Comparison of ENCODE assay signal across 14 cellular contexts in genomic region chr19:35042056-35042730, GRCh38. TPM values are rescaled to one million over a fixed set of nuclear protein-coding genes. Genes with fewer than 3 reads are reported as not detected.
DNase-seq lines count a peak whose midpoint lies in the region; ATAC-seq and TF ChIP-seq lines count a peak whose summit lies in the region.
"Had no signal": no experiment of that assay in that cellular context is flagged by ENCODE, and none has a peak within 500 bp of the region (broad histone marks: within the 10 kb centered on the region; RNA-seq: fewer than 3 reads in every experiment).

No MANE protein-coding gene starts in this region.

- H3K27ac ChIP-seq in right cardiac atrium (ENCODE audit: low read length) = no peak overlapping the region
- peak overlapping the region in 3 of 4 donors; percentile 54 to 88 (median 70) for H3K27ac ChIP-seq in esophagus squamous epithelium
- H3K27ac ChIP-seq in naive thymus-derived CD4-positive, alpha-beta T cell (ENCODE audit: low read depth, low read length) = no peak overlapping the region
- H3K27ac ChIP-seq: neural progenitor cell had no signal

- no peaks in the 10 kb centered on the region for H3K36me3 Mint-ChIP-seq in naive thymus-derived CD4-positive, alpha-beta T cell
- H3K36me3 Mint-ChIP-seq: activated naive CD8-positive, alpha-beta T cell treated with anti-CD3 and anti-CD28 coated beads for 36 hours; neural progenitor cell had no signal

- ATAC-seq in right cardiac atrium = no peak
- no peak for ATAC-seq in Right ventricle myocardium superior (ENCODE audit: poor library complexity)
- no peak for ATAC-seq in naive thymus-derived CD4-positive, alpha-beta T cell

- 65% methylated on average over 14 of the region's 14 CpGs for WGBS in right cardiac atrium
- WGBS in esophagus squamous epithelium, 2 donors = 78 to 84% methylated on average over 8 to 9 of the region's 14 CpGs

- no peak for TF ChIP-seq POLR2A in esophagus squamous epithelium (IDR thresholded peaks at IDR 0.05)

- H3K27ac Mint-ChIP-seq in naive thymus-derived CD4-positive, alpha-beta T cell = peak overlapping the region in 3 of 9 donors; percentile 32 to 51 (median 36)
- H3K27ac Mint-ChIP-seq: activated naive CD8-positive, alpha-beta T cell treated with anti-CD3 and anti-CD28 coated beads for 36 hours had no signal

- peak overlapping the region in 7 of 10 donors; percentile 6 to 92 (median 25) for H3K4me3 Mint-ChIP-seq in naive thymus-derived CD4-positive, alpha-beta T cell
- H3K4me3 Mint-ChIP-seq: activated naive CD8-positive, alpha-beta T cell treated with anti-CD3 and anti-CD28 coated beads for 36 hours; neural progenitor cell had no signal

- intact Hi-C loops in right cardiac atrium (cut with DNase I) = no loop called here
- intact Hi-C loops in Right ventricle myocardium superior (cut with DNase I) = no loop called here
- intact Hi-C loops in esophagus squamous epithelium (cut with DNase I) = no loop called here
- intact Hi-C loops in naive thymus-derived CD4-positive, alpha-beta T cell (cut with micrococcal nuclease) = loop anchor here (5.0 to 10.0 kb wide), 2 partner anchors 40 to 53 kb away; partner anchors contain the start of gene GRAMD1A (in 1 of the 2)

- CTCF ChIA-PET in naive thymus-derived CD4-positive, alpha-beta T cell (lab: Charles Lee) = no interaction called here

- DNase-seq in right cardiac atrium (peak in 2 of 3 donors; percentile 59 to 76), Right ventricle myocardium superior (no peak), esophagus squamous epithelium (lab: John Stamatoyannopoulos, UW) (no peak), NOMO-1 (lab: John Stamatoyannopoulos, UW; ENCODE audit: unreplicated experiment in 2 of 2) (no peak), NK-92 (lab: John Stamatoyannopoulos, UW; ENCODE audit: unreplicated experiment) (no peak), COLO829 (ENCODE audit: low spot score) (no peak), NCI-H146 treated with DMSO at 0.1 percent for 48 hours (lab: John Stamatoyannopoulos, UW; ENCODE audit: unreplicated experiment) (no peak)
- DNase-seq in naive thymus-derived CD4-positive, alpha-beta T cell = no peak
- DNase-seq: activated naive CD8-positive, alpha-beta T cell treated with anti-CD3 and anti-CD28 coated beads for 36 hours; cerebellar nuclear complex; DMS79; MG63; NCI-H2107 had no signal

- peaks cover 0 to 3% (median 0%) of the 10 kb centered on the region in 11 donors for H3K9me3 Mint-ChIP-seq in naive thymus-derived CD4-positive, alpha-beta T cell
- H3K9me3 Mint-ChIP-seq: activated naive CD8-positive, alpha-beta T cell treated with anti-CD3 and anti-CD28 coated beads for 36 hours; neural progenitor cell had no signal

- no peaks in the 10 kb centered on the region for H3K9me3 ChIP-seq in right cardiac atrium (ENCODE audit: control insufficient read depth, low read length)
- H3K9me3 ChIP-seq in esophagus squamous epithelium = no peaks in the 10 kb centered on the region
- no peaks in the 10 kb centered on the region for H3K9me3 ChIP-seq in naive thymus-derived CD4-positive, alpha-beta T cell (ENCODE audit: control insufficient read depth in 2 of 3, low read length in 3 of 3)
- H3K9me3 ChIP-seq: MG63 had no signal

- POLR2A ChIA-PET in naive thymus-derived CD4-positive, alpha-beta T cell (lab: Charles Lee) = interaction anchor here (0.8 to 1.7 kb wide), 2 partner anchors 21 to 47 kb away, joined by 3 to 4 read pairs; no protein-coding TSS in a partner anchor

- peaks cover 30 to 57% (median 51%) of the 10 kb centered on the region in 7 donors for H3K4me1 Mint-ChIP-seq in naive thymus-derived CD4-positive, alpha-beta T cell

- H3K4me1 ChIP-seq in right cardiac atrium (ENCODE audit: control insufficient read depth, insufficient read depth, low read length) = peaks cover 14% of the 10 kb centered on the region
- H3K4me1 ChIP-seq in esophagus squamous epithelium = peaks cover 25 to 49% (median 28%) of the 10 kb centered on the region in 3 donors
- peaks cover 15 to 16% of the 10 kb centered on the region in 2 donors for H3K4me1 ChIP-seq in naive thymus-derived CD4-positive, alpha-beta T cell (ENCODE audit: control insufficient read depth in 2 of 2, insufficient read depth in 2 of 2, low read length in 2 of 2)

- no peaks in the 10 kb centered on the region for H3K27me3 ChIP-seq in right cardiac atrium (ENCODE audit: control insufficient read depth, insufficient read depth)
- H3K27me3 ChIP-seq in esophagus squamous epithelium = peaks cover 0 to 52% (median 0%) of the 10 kb centered on the region in 4 donors
- H3K27me3 ChIP-seq in naive thymus-derived CD4-positive, alpha-beta T cell (ENCODE audit: control insufficient read depth in 2 of 2, insufficient read depth in 2 of 2, low read length in 2 of 2) = no peaks in the 10 kb centered on the region
- H3K27me3 ChIP-seq: MG63, neural progenitor cell had no signal

- H3K4me3 ChIP-seq in right cardiac atrium (ENCODE audit: low read length) = no peak overlapping the region
- no peak overlapping the region for H3K4me3 ChIP-seq in esophagus squamous epithelium
- H3K4me3 ChIP-seq in naive thymus-derived CD4-positive, alpha-beta T cell (ENCODE audit: low read length) = no peak overlapping the region
- H3K4me3 ChIP-seq: MG63 had no signal

- H3K36me3 ChIP-seq in esophagus squamous epithelium = no peaks in the 10 kb centered on the region
- no peaks in the 10 kb centered on the region for H3K36me3 ChIP-seq in naive thymus-derived CD4-positive, alpha-beta T cell (ENCODE audit: control insufficient read depth in 2 of 3, insufficient read depth in 3 of 3, low read length in 3 of 3)
- H3K36me3 ChIP-seq: MG63, neural progenitor cell had no signal

- TF ChIP-seq CTCF in esophagus squamous epithelium (IDR thresholded peaks at IDR 0.05) = no peak

- H3K27me3 Mint-ChIP-seq in naive thymus-derived CD4-positive, alpha-beta T cell = peaks cover 0 to 33% (median 10%) of the 10 kb centered on the region in 5 donors

RNA-seq across cellular contexts. Expression of gene HPN, which starts 0.7 kb away (rescaled TPM):
- 1 to 10 TPM; 3.9 to 7.0 (median 5.0) TPM for total RNA-seq in right cardiac atrium
- polyA plus RNA-seq in right cardiac atrium = 1.5 TPM
- total RNA-seq in Right ventricle myocardium superior = 5.6 TPM
- under 1 TPM in 2 of 4 donors, not detected in 2; 0.19 to 0.47 TPM for total RNA-seq in esophagus squamous epithelium
- not detected for total RNA-seq in naive thymus-derived CD4-positive, alpha-beta T cell
- not detected for polyA plus RNA-seq in naive thymus-derived CD4-positive, alpha-beta T cell

RNA-seq across cellular contexts. Expression of gene SCN1B, which starts 11.9 kb away (rescaled TPM):
- total RNA-seq in right cardiac atrium (100 to 1,000 TPM in 1 of 4 donors, 10 to 100 TPM in 3; 74.3 to 134 (median 87.1) TPM), Right ventricle myocardium superior (48.2 TPM), esophagus squamous epithelium (1 to 10 TPM in 2 of 4 donors, under 1 TPM in 1, not detected in 1; 0.26 to 5.9 (median 1.2) TPM)
- polyA plus RNA-seq in right cardiac atrium = 89.1 TPM
- total RNA-seq in naive thymus-derived CD4-positive, alpha-beta T cell = 1 to 10 TPM in 4 of 5 experiments, under 1 TPM in 1; 0.48 to 1.9 (median 1.8) TPM
- under 1 TPM in 1 of 2 donors, not detected in 1; 0.23 TPM for polyA plus RNA-seq in naive thymus-derived CD4-positive, alpha-beta T cell

RNA-seq across cellular contexts. Expression of gene GRAMD1A, which starts 42.1 kb away (rescaled TPM):
- 10 to 100 TPM; 27.9 to 37.4 (median 32.7) TPM for total RNA-seq in right cardiac atrium
- 32.0 TPM for polyA plus RNA-seq in right cardiac atrium
- total RNA-seq in Right ventricle myocardium superior = 25.5 TPM
- total RNA-seq in esophagus squamous epithelium = 10 to 100 TPM in 2 of 4 donors, 1 to 10 TPM in 2; 4.6 to 23.3 (median 8.8) TPM
- total RNA-seq in naive thymus-derived CD4-positive, alpha-beta T cell = 100 to 1,000 TPM in 4 of 5 experiments, 10 to 100 TPM in 1; 90.1 to 286 (median 253) TPM
- 10 to 100 TPM; 33.6 to 74.9 TPM for polyA plus RNA-seq in naive thymus-derived CD4-positive, alpha-beta T cell

Comparison
In these comparisons a context has a peak if more than half of its experiments do, and no peak if none do; other contexts are left out.
1. DNase-seq: peak in right cardiac atrium (2 of 3); none in Right ventricle myocardium superior (single experiment), esophagus squamous epithelium (single experiment), naive thymus-derived CD4-positive, alpha-beta T cell (0 of 9), NOMO-1 (0 of 2), NK-92 (single experiment), COLO829 (single experiment) and NCI-H146 treated with DMSO at 0.1 percent for 48 hours (single experiment).
2. H3K27ac ChIP-seq: peak in esophagus squamous epithelium (3 of 4); none in right cardiac atrium (single experiment) and naive thymus-derived CD4-positive, alpha-beta T cell (single experiment).
3. intact Hi-C loops: an anchor here in naive thymus-derived CD4-positive, alpha-beta T cell (5.0 to 10.0 kb wide); none called in right cardiac atrium, Right ventricle myocardium superior and esophagus squamous epithelium.